25 cellular contexts compared by ENCODE assay signal in genomic region chr3:78516437-78516836, GRCh38.
"Had no signal": no experiment of that assay in that cellular context is flagged by ENCODE, and none has a peak within 500 bp of the region (broad histone marks: within the 10 kb centered on the region; RNA-seq: fewer than 3 reads in every experiment).

No MANE protein-coding gene starts in this region.

- ATAC-seq: naive thymus-derived CD4-positive, alpha-beta T cell; natural killer cell; psoas muscle; right cardiac atrium; sciatic nerve; stimulated activated effector memory CD8-positive, alpha-beta T cell treated with anti-CD3 and anti-CD28 coated beads, Interleukin-12 subunit alpha, Interleukin-12 subunit beta, amount 100 ng/mL, for 72 hours; stimulated activated naive B cell treated with anti-CD40 and anti-IgM and Interleukin-4, amounts not matched to agents 10 μg/mL and 1 μg/mL and 100 μg/mL, for 72 hours; upper lobe of right lung had no signal

- H3K27me3 ChIP-seq: neural progenitor cell, ovary, stomach, suprapubic skin, testis, tibial artery, transverse colon, upper lobe of right lung, uterus had no signal

- H3K36me3 ChIP-seq: neural progenitor cell, ovary, stomach, suprapubic skin, tibial artery, transverse colon, upper lobe of right lung, uterus had no signal

- DNase-seq: naive thymus-derived CD4-positive, alpha-beta T cell; natural killer cell; occipital lobe; ovary; posterior cingulate gyrus; psoas muscle; right cardiac atrium; stimulated activated CD4-positive, alpha-beta T cell treated with anti-CD3 and anti-CD28 coated beads, Interleukin-15, amount 100 ng/mL, for 24 hours; stimulated activated CD4-positive, alpha-beta T cell treated with anti-CD3 and anti-CD28 coated beads, Interleukin-2, amount 100 ng/mL, for 24 hours; stimulated activated CD4-positive, alpha-beta T cell treated with anti-CD3 and anti-CD28 coated beads, Interleukin-2, amount 100 ng/mL, for 48 hours; stimulated activated CD4-positive, alpha-beta T cell treated with anti-CD3 and anti-CD28 coated beads, Interleukin-4, amount 100 ng/mL, for 24 hours; stimulated activated naive B cell treated with anti-CD40 and anti-IgM and Interleukin-4, amounts not matched to agents 10 μg/mL and 1 μg/mL and 100 μg/mL, for 72 hours; stimulated activated naive CD4-positive, alpha-beta T cell treated with Interleukin-2 at 50 U/mL for 16 hours; stomach; testis; tibial artery; transverse colon; upper lobe of right lung; uterus had no signal

- H3K4me3 ChIP-seq: neural progenitor cell, ovary, psoas muscle, skin epidermis, stomach, suprapubic skin, testis, tibial artery, transverse colon, upper lobe of right lung, uterus had no signal

- H3K27ac ChIP-seq: neural progenitor cell, ovary, parathyroid adenoma, psoas muscle, skin epidermis, stomach, suprapubic skin, testis, tibial artery, transverse colon, upper lobe of right lung, uterus had no signal

- H3K4me1 ChIP-seq: parathyroid adenoma, psoas muscle, suprapubic skin, testis, transverse colon, upper lobe of right lung, uterus had no signal

- H3K79me2 ChIP-seq: parathyroid adenoma had no signal

- H3K9me3 ChIP-seq: ovary, psoas muscle, stomach, suprapubic skin, testis, tibial artery, transverse colon, upper lobe of right lung, uterus had no signal

- H3K4me2 ChIP-seq: neural progenitor cell had no signal

- H2AFZ ChIP-seq: neural progenitor cell, parathyroid adenoma had no signal

- H3K9ac ChIP-seq: neural progenitor cell, parathyroid adenoma had no signal
